23 cellular contexts compared by ENCODE assay signal in genomic region chr18:9806905-9807304, GRCh38.
"Had no signal": no experiment of that assay in that cellular context is flagged by ENCODE, and none has a peak within 500 bp of the region (broad histone marks: within the 10 kb centered on the region; RNA-seq: fewer than 3 reads in every experiment).

No MANE protein-coding gene starts in this region.

- H3K27ac ChIP-seq: gastrocnemius medialis, heart right ventricle, psoas muscle, thyroid gland, uterus had no signal

- H3K27ac Mint-ChIP-seq: activated naive CD8-positive, alpha-beta T cell treated with anti-CD3 and anti-CD28 coated beads, Interleukin-2, amount 10 ng/mL, durations not matched to agents 7 days and 5 days; endodermal cell; memory B cell had no signal

- H3K9me3 Mint-ChIP-seq: activated naive CD8-positive, alpha-beta T cell treated with anti-CD3 and anti-CD28 coated beads, Interleukin-2, amount 10 ng/mL, durations not matched to agents 7 days and 5 days; nephron had no signal

- H3K27me3 ChIP-seq: gastrocnemius medialis, heart right ventricle, stomach, thyroid gland, uterus had no signal

- H3K4me1 Mint-ChIP-seq: activated naive CD8-positive, alpha-beta T cell treated with anti-CD3 and anti-CD28 coated beads, Interleukin-2, amount 10 ng/mL, durations not matched to agents 7 days and 5 days had no signal

- ATAC-seq: gastrocnemius medialis, heart right ventricle, left ventricle myocardium superior, psoas muscle, sciatic nerve had no signal

- H3K27me3 Mint-ChIP-seq: memory B cell had no signal

- H3K9me3 ChIP-seq: gastrocnemius medialis, psoas muscle, stomach, thyroid gland, uterus had no signal

- DNase-seq: activated CD4-positive, alpha-beta T cell treated with anti-CD3 and anti-CD28 coated beads, Interleukin-2, amount 50 U/mL, for 4 hours; activated CD4-positive, CD25-positive, alpha-beta regulatory T cell treated with anti-CD3 and anti-CD28 coated beads, Interleukin-2, amount 50 U/mL, for 72 hours; activated naive CD4-positive, alpha-beta T cell; activated naive CD8-positive, alpha-beta T cell treated with anti-CD3 and anti-CD28 coated beads, Interleukin-2, amount 10 ng/mL, durations not matched to agents 7 days and 5 days; activated T-cell treated with anti-CD3 and anti-CD28 coated beads for 4 hours; anterior cingulate cortex; cerebellar nuclear complex; endodermal cell; gastrocnemius medialis; heart right ventricle; islet precursor cell; left ventricle myocardium superior; psoas muscle; stimulated activated CD4-positive, alpha-beta T cell treated with anti-CD3 and anti-CD28 coated beads, Interleukin-12 subunit alpha, Interleukin-12 subunit beta, amount 100 ng/mL, for 4 hours; stimulated activated CD4-positive, alpha-beta T cell treated with anti-CD3 and anti-CD28 coated beads, Interleukin-2, amount 100 ng/mL, for 24 hours; stomach; T-helper 1 cell; T1000; thyroid gland; uterus had no signal

- H3K36me3 ChIP-seq: gastrocnemius medialis, stomach, thyroid gland, uterus had no signal

- H3K4me3 ChIP-seq: gastrocnemius medialis, heart right ventricle, psoas muscle, stomach, thyroid gland, uterus had no signal

- H3K4me3 Mint-ChIP-seq: activated naive CD8-positive, alpha-beta T cell treated with anti-CD3 and anti-CD28 coated beads, Interleukin-2, amount 10 ng/mL, durations not matched to agents 7 days and 5 days; endodermal cell; memory B cell had no signal
